Comparison of ENCODE assay signal across 28 cellular contexts in genomic region chr12:79850610-79851299, GRCh38.
DNase-seq lines count a peak whose midpoint lies in the region; ATAC-seq, FAIRE-seq and TF ChIP-seq lines count a peak whose summit lies in the region.
"Had no signal": no experiment of that assay in that cellular context is flagged by ENCODE, and none has a peak within 500 bp of the region (broad histone marks: within the 10 kb centered on the region; RNA-seq: fewer than 3 reads in every experiment).

No MANE protein-coding gene starts in this region.

- TF ChIP-seq POLR2A in K562 (conservative IDR thresholded peaks at IDR 0.05), result no peak

- H3K27me3 ChIP-seq in K562 (ENCODE audit: control insufficient read depth in 2 of 2, insufficient read depth in 2 of 2, low read length in 2 of 2), result no peaks in the 10 kb centered on the region
- H3K27me3 ChIP-seq: adrenal gland, BLaER1, colonic mucosa, ovary, right atrium auricular region, spleen, tibial artery had no signal

- H4K20me1 ChIP-seq in K562 (replicated peaks; ENCODE audit: control insufficient read depth, insufficient read depth, low read length), result no peaks in the 10 kb centered on the region

- H3K9me3 ChIP-seq in K562 (replicated peaks; ENCODE audit: control insufficient read depth, insufficient read depth, low read depth, low read length), result no peaks in the 10 kb centered on the region; the same call in 1 of the 2 replicates
- H3K9me3 ChIP-seq: adrenal gland, colonic mucosa, HAP-1, ovary, right atrium auricular region, tibial artery had no signal

- no peak overlapping the region for H3K4me2 ChIP-seq in K562 (ENCODE audit: insufficient read depth, low read length)
- H3K4me2 ChIP-seq: BLaER1 had no signal

- no peak overlapping the region for H3K4me3 Mint-ChIP-seq in activated CD8-positive, alpha-beta memory T cell treated with anti-CD3 and anti-CD28 coated beads, Interleukin-2, amount 10 ng/mL, durations not matched to agents 7 days and 5 days
- H3K4me3 Mint-ChIP-seq: endodermal cell; stimulated activated naive CD8-positive, alpha-beta T cell treated with anti-CD3 and anti-CD28 coated beads, Interleukin-15, Interleukin-2, amounts not matched to agents 100 ng/mL and 50 ng/mL, for 24 hours had no signal

- H3K4me3 ChIP-seq in K562, result no peak overlapping the region
- H3K4me3 ChIP-seq: adrenal gland, BLaER1, colonic mucosa, HAP-1, ovary, right atrium auricular region, spleen, tibial artery had no signal

- no peaks in the 10 kb centered on the region for H3K27me3 Mint-ChIP-seq in activated CD8-positive, alpha-beta memory T cell treated with anti-CD3 and anti-CD28 coated beads, Interleukin-2, amount 10 ng/mL, durations not matched to agents 7 days and 5 days
- H3K27me3 Mint-ChIP-seq: stimulated activated naive CD8-positive, alpha-beta T cell treated with anti-CD3 and anti-CD28 coated beads, Interleukin-15, Interleukin-2, amounts not matched to agents 100 ng/mL and 50 ng/mL, for 24 hours had no signal

- no TSS peak for BruUV-seq in K562 (replicated peaks; lab: Mats Ljungman, UMichigan)

- no peak for ATAC-seq in activated CD8-positive, alpha-beta memory T cell treated with anti-CD3 and anti-CD28 coated beads, Interleukin-2, amount 10 ng/mL, durations not matched to agents 7 days and 5 days
- ATAC-seq in K562 (peak; percentile 84), GM19463 (IDR thresholded peaks at IDR 0.05; ENCODE audit: unreplicated experiment) (no peak), HG03520 (IDR thresholded peaks at IDR 0.05; ENCODE audit: unreplicated experiment) (no peak)

- in situ Hi-C loops in K562 (cut with MboI), result no loop called here

- CTCF ChIA-PET in activated CD8-positive, alpha-beta memory T cell treated with anti-CD3 and anti-CD28 coated beads, Interleukin-2, amount 10 ng/mL, durations not matched to agents 7 days and 5 days (lab: Charles Lee), result no interaction called here
- CTCF ChIA-PET in K562 (lab: Yijun Ruan, JAX; ENCODE audit: low intra/inter-chr PET ratio), result no interaction called here

- TF ChIP-seq EP300 in K562 (IDR thresholded peaks at IDR 0.05; ENCODE audit: low read length), result no peak

- FAIRE-seq in K562 (lab: Jason Lieb, UNC), result peak; percentile 19
- FAIRE-seq: RCC 7860 had no signal

- 40% methylated on average over 1 of the region's 1 CpG for WGBS in K562 (ENCODE audit: insufficient coverage, low coverage, missing lambda C conversion rate)

- H3K9ac ChIP-seq in K562 (ENCODE audit: insufficient read depth in 1 of 2, low read depth in 2 of 2, low read length in 2 of 2), result no peak overlapping the region
- H3K9ac ChIP-seq: BLaER1 had no signal

- H3K9me1 ChIP-seq in K562 (ENCODE audit: control insufficient read depth, insufficient read depth, low read length), result no peaks in the 10 kb centered on the region

- no peak for TF ChIP-seq RAD21 in K562 (CRISPR knock-in tag; conservative IDR thresholded peaks at IDR 0.05 in 1 of 2, IDR thresholded peaks at IDR 0.05 in 1 of 2)

- no peaks in the 10 kb centered on the region for H3K4me1 ChIP-seq in K562 (replicated peaks in 1 of 2; ENCODE audit: control insufficient read depth in 2 of 2, insufficient read depth in 2 of 2, low read length in 2 of 2)
- H3K4me1 ChIP-seq: colonic mucosa had no signal

- peaks cover 12% of the 10 kb centered on the region for H3K9me3 Mint-ChIP-seq in activated CD8-positive, alpha-beta memory T cell treated with anti-CD3 and anti-CD28 coated beads, Interleukin-2, amount 10 ng/mL, durations not matched to agents 7 days and 5 days (ENCODE audit: low read depth)

- peaks cover 42% of the 10 kb centered on the region for H3K36me3 Mint-ChIP-seq in activated CD8-positive, alpha-beta memory T cell treated with anti-CD3 and anti-CD28 coated beads, Interleukin-2, amount 10 ng/mL, durations not matched to agents 7 days and 5 days

- peaks cover 23% of the 10 kb centered on the region for H3K4me1 Mint-ChIP-seq in activated CD8-positive, alpha-beta memory T cell treated with anti-CD3 and anti-CD28 coated beads, Interleukin-2, amount 10 ng/mL, durations not matched to agents 7 days and 5 days

- TF ChIP-seq CTCF in K562 (IDR thresholded peaks at IDR 0.05 in 2 of 3, conservative IDR thresholded peaks at IDR 0.05 in 1 of 3; ENCODE audit: insufficient read depth in 2 of 3, low read depth in 1 of 3, low read length in 3 of 3), result no peak

- POLR2A ChIA-PET in K562 (lab: Yijun Ruan, JAX), result no interaction called here

- H3K79me2 ChIP-seq in K562 (ENCODE audit: control insufficient read depth, insufficient read depth, low read length), result peaks cover 92% of the 10 kb centered on the region

- DNase-seq in activated CD8-positive, alpha-beta memory T cell treated with anti-CD3 and anti-CD28 coated beads, Interleukin-2, amount 10 ng/mL, durations not matched to agents 7 days and 5 days, result no peak
- no peak for DNase-seq in activated CD8-positive, alpha-beta memory T cell treated with anti-CD3 and anti-CD28 coated beads, Interleukin-2, amount 50 U/mL, for 4 hours
- DNase-seq in NCI-H69 (lab: John Stamatoyannopoulos, UW) (peak; percentile 33), K562 (ENCODE audit: extremely low read depth in 1 of 4, low spot score in 3 of 4) (peak in 1 of 4 experiments; percentile 21), mesenteric fat pad (ENCODE audit: low spot score) (no peak)
- DNase-seq in activated CD4-positive, alpha-beta T cell treated with anti-CD3 and anti-CD28 coated beads for 4 hours, result no peak
- DNase-seq: activated CD4-positive, alpha-beta T cell treated with anti-CD3 and anti-CD28 coated beads, Interleukin-2, amount 50 U/mL, for 4 hours; activated gamma-delta T cell; activated T-cell treated with anti-CD3 and anti-CD28 coated beads for 4 hours; adrenal gland; Calu3; colonic mucosa; endodermal cell; glutamatergic neuron; NCI-H1048; NCI-H1930; NCI-H345; ovary; spleen; stimulated activated CD4-positive, alpha-beta T cell treated with anti-CD3 and anti-CD28 coated beads, Interleukin-4, amount 100 ng/mL, for 1 hour; tibial artery had no signal

- intact Hi-C loops in K562 (cut with micrococcal nuclease), result no loop called here

- H3K27ac ChIP-seq in K562 (ENCODE audit: extremely low read depth, low read depth, low read length), result no peak overlapping the region
- H3K27ac ChIP-seq: adrenal gland, BLaER1, colonic mucosa, ovary, right atrium auricular region, spleen, tibial artery had no signal

- H2AFZ ChIP-seq in K562 (ENCODE audit: low read depth, low read length), result no peak overlapping the region

- peak overlapping the region; percentile 14 for H3K27ac Mint-ChIP-seq in activated CD8-positive, alpha-beta memory T cell treated with anti-CD3 and anti-CD28 coated beads, Interleukin-2, amount 10 ng/mL, durations not matched to agents 7 days and 5 days
- H3K27ac Mint-ChIP-seq: endodermal cell; stimulated activated naive CD8-positive, alpha-beta T cell treated with anti-CD3 and anti-CD28 coated beads, Interleukin-15, Interleukin-2, amounts not matched to agents 100 ng/mL and 50 ng/mL, for 24 hours had no signal

- H3K36me3 ChIP-seq in K562 (ENCODE audit: control insufficient read depth, insufficient read depth, low read length), result no peaks in the 10 kb centered on the region; the same call in 2 of the 3 replicates
- H3K36me3 ChIP-seq: adrenal gland, colonic mucosa, HAP-1, ovary, right atrium auricular region, tibial artery had no signal

TF ChIP-seq in K562, 482 proteins besides CTCF, POLR2A, EP300 and RAD21 (continues in another document):
- peak; percentile 60 for TF ChIP-seq C11orf30 (IDR thresholded peaks at IDR 0.05; ENCODE audit: low read depth)
- peak; percentile 80 for TF ChIP-seq ZNF431 (CRISPR knock-in tag; IDR thresholded peaks at IDR 0.05)
- TF ChIP-seq SPI1 (IDR thresholded peaks at IDR 0.05; ENCODE audit: borderline replicate concordance, low read depth, low read length), result 0 out of 2 replicates have a peak, but pooled peaks have one; percentile 24
- TF ChIP-seq, protein P1, sequence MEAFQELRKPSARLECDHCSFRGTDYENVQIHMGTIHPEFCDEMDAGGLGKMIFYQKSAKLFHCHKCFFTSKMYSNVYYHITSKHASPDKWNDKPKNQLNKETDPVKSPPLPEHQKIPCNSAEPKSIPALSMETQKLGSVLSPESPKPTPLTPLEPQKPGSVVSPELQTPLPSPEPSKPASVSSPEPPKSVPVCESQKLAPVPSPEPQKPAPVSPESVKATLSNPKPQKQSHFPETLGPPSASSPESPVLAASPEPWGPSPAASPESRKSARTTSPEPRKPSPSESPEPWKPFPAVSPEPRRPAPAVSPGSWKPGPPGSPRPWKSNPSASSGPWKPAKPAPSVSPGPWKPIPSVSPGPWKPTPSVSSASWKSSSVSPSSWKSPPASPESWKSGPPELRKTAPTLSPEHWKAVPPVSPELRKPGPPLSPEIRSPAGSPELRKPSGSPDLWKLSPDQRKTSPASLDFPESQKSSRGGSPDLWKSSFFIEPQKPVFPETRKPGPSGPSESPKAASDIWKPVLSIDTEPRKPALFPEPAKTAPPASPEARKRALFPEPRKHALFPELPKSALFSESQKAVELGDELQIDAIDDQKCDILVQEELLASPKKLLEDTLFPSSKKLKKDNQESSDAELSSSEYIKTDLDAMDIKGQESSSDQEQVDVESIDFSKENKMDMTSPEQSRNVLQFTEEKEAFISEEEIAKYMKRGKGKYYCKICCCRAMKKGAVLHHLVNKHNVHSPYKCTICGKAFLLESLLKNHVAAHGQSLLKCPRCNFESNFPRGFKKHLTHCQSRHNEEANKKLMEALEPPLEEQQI (IDR thresholded peaks at IDR 0.05), result peak; percentile 42; the same call in 1 of the 2 replicates
- no peak for TF ChIP-seq PHF20 (IDR thresholded peaks at IDR 0.05; ENCODE audit: partially characterized antibody)
- peak in 1 of 2 experiments; percentile 20; a peak in 1 of 3 replicates for TF ChIP-seq CBX3 (IDR thresholded peaks at IDR 0.05; ENCODE audit: borderline replicate concordance in 1 of 2, low read length in 2 of 2)
- TF ChIP-seq CC2D1A (IDR thresholded peaks at IDR 0.05), result peak; percentile 67; the same call in 1 of the 2 replicates
